ENCODE assay signal across 15 cellular contexts in the genomic region with DNA sequence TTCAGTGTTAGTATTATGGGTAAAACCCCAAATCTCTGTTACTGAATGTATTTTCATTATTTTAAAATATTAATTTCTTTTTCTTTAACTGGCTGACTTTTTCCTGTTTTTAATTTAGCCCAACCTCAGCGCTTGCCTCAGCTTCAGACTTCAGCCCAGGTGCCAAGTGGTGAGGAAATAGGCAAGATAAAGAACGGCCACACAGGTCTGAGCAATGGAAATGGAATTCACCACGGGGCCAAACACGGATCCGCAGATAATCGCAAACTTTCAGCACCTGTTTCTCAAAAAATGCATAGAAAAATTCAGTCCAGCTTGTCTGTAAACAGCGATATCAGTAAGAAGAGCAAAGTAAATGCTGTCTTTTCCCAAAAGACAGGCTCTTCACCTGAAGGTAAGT. TPM values are rescaled to one million over a fixed set of nuclear protein-coding genes. Genes with fewer than 3 reads are reported as not detected.
DNase-seq lines count a peak whose midpoint lies in the region; ATAC-seq and TF ChIP-seq lines count a peak whose summit lies in the region.
"Had no signal": no experiment of that assay in that cellular context is flagged by ENCODE, and none has a peak within 500 bp of the region (broad histone marks: within the 10 kb centered on the region; RNA-seq: fewer than 3 reads in every experiment).

No MANE protein-coding gene starts in this region.

- H3K9me3 ChIP-seq in MG63 (no peaks in the 10 kb centered on the region), fibroblast of lung (ENCODE audit: control insufficient read depth, insufficient read depth, low read depth, low read length) (no peaks in the 10 kb centered on the region), ovary (no peaks in the 10 kb centered on the region), Peyer's patch (no peaks in the 10 kb centered on the region)

- no peaks in the 10 kb centered on the region for H4K20me1 ChIP-seq in fibroblast of lung (ENCODE audit: control insufficient read depth, extremely low read depth, insufficient read depth, low read length)

- no peak for ATAC-seq in GM21528 (IDR thresholded peaks at IDR 0.05; ENCODE audit: low FRiP score, unreplicated experiment)
- no peak for ATAC-seq in activated T-helper 17 cell treated with anti-CD3 and anti-CD28 coated beads, Interleukin-2, amount 50 U/mL, for 72 hours (replicated peaks)

- TF ChIP-seq CTCF in fibroblast of lung (conservative IDR thresholded peaks at IDR 0.05 in 1 of 2, IDR thresholded peaks at IDR 0.05 in 1 of 2; ENCODE audit: low read depth in 1 of 2, low read length in 2 of 2) (no peak), ovary (IDR thresholded peaks at IDR 0.05) (no peak), Peyer's patch (IDR thresholded peaks at IDR 0.05) (no peak)

- TF ChIP-seq EP300 in ovary (IDR thresholded peaks at IDR 0.05) = no peak

- no peaks in the 10 kb centered on the region for H3K27me3 Mint-ChIP-seq in activated T-helper 17 cell treated with anti-CD3 and anti-CD28 coated beads, Interleukin-2, amount 50 U/mL, for 72 hours
- H3K27me3 Mint-ChIP-seq: activated naive CD4-positive, alpha-beta T cell treated with anti-CD3 and anti-CD28 coated beads, Interleukin-2, amount 50 U/mL, for 24 hours; CD4-positive, alpha-beta T cell had no signal

- WGBS in ovary, 3 donors = 17 to 22% (median 18%) methylated on average over 7 of the region's 7 CpGs

- DNase-seq in Daoy (ENCODE audit: low read depth) = peak; percentile 68
- peak; percentile 2 for DNase-seq in MG63
- DNase-seq in fibroblast of lung (ENCODE audit: low read depth in 2 of 2) = peak; percentile 41 to 90
- DNase-seq in ovary = peak in 4 of 5 donors; percentile 16 to 46 (median 44)
- DNase-seq in Peyer's patch = no peak
- DNase-seq in activated CD4-positive, alpha-beta T cell treated with anti-CD3 and anti-CD28 coated beads for 4 hours = no peak
- DNase-seq: activated CD4-positive, alpha-beta T cell treated with anti-CD3 and anti-CD28 coated beads for 1 hour; CD4-positive, alpha-beta T cell; NCI-H1694 treated with DMSO at 0.1 percent for 48 hours; OCI-M1; small intestine; stimulated activated naive CD4-positive, alpha-beta T cell had no signal

- H3K4me1 Mint-ChIP-seq in activated T-helper 17 cell treated with anti-CD3 and anti-CD28 coated beads, Interleukin-2, amount 50 U/mL, for 72 hours = peaks cover 41% of the 10 kb centered on the region

- H3K79me2 ChIP-seq in fibroblast of lung (ENCODE audit: control insufficient read depth, insufficient read depth, low read length) = peaks cover 9% of the 10 kb centered on the region

- H3K9me3 Mint-ChIP-seq in activated T-helper 17 cell treated with anti-CD3 and anti-CD28 coated beads, Interleukin-2, amount 50 U/mL, for 72 hours = no peaks in the 10 kb centered on the region
- H3K9me3 Mint-ChIP-seq: activated naive CD4-positive, alpha-beta T cell treated with anti-CD3 and anti-CD28 coated beads, Interleukin-2, amount 50 U/mL, for 24 hours; CD4-positive, alpha-beta T cell had no signal

- no peak overlapping the region for H3K9ac ChIP-seq in fibroblast of lung (ENCODE audit: insufficient read depth, low read length)

- H2AFZ ChIP-seq in fibroblast of lung (ENCODE audit: low read length) = no peak overlapping the region

- H3K36me3 ChIP-seq in MG63 = no peaks in the 10 kb centered on the region
- H3K36me3 ChIP-seq in fibroblast of lung (ENCODE audit: control insufficient read depth, insufficient read depth, low read length) = peaks cover 2% of the 10 kb centered on the region
- no peaks in the 10 kb centered on the region for H3K36me3 ChIP-seq in ovary
- H3K36me3 ChIP-seq in Peyer's patch = no peaks in the 10 kb centered on the region

- H3K36me3 Mint-ChIP-seq in activated T-helper 17 cell treated with anti-CD3 and anti-CD28 coated beads, Interleukin-2, amount 50 U/mL, for 72 hours (ENCODE audit: low read depth) = peaks cover 17% of the 10 kb centered on the region

- no peak overlapping the region for H3K27ac ChIP-seq in fibroblast of lung (ENCODE audit: insufficient read depth, low read length)
- no peak overlapping the region for H3K27ac ChIP-seq in ovary
- H3K27ac ChIP-seq in Peyer's patch = no peak overlapping the region

- no peak overlapping the region for H3K4me3 ChIP-seq in MG63
- H3K4me3 ChIP-seq in fibroblast of lung (replicated peaks in 1 of 4; ENCODE audit: control extremely low read depth in 1 of 4, insufficient read depth in 1 of 4, low read depth in 3 of 4, low read length in 4 of 4) = no peak overlapping the region
- no peak overlapping the region for H3K4me3 ChIP-seq in ovary
- H3K4me3 ChIP-seq in Peyer's patch = no peak overlapping the region

- H3K4me3 Mint-ChIP-seq in activated T-helper 17 cell treated with anti-CD3 and anti-CD28 coated beads, Interleukin-2, amount 50 U/mL, for 72 hours = no peak overlapping the region
- H3K4me3 Mint-ChIP-seq: activated naive CD4-positive, alpha-beta T cell treated with anti-CD3 and anti-CD28 coated beads, Interleukin-2, amount 50 U/mL, for 24 hours; CD4-positive, alpha-beta T cell had no signal

- H3K27me3 ChIP-seq in MG63 (no peaks in the 10 kb centered on the region), fibroblast of lung (ENCODE audit: control insufficient read depth, insufficient read depth, low read length) (no peaks in the 10 kb centered on the region), ovary (no peaks in the 10 kb centered on the region), Peyer's patch (no peaks in the 10 kb centered on the region)

- no peak overlapping the region for H3K27ac Mint-ChIP-seq in activated T-helper 17 cell treated with anti-CD3 and anti-CD28 coated beads, Interleukin-2, amount 50 U/mL, for 72 hours
- H3K27ac Mint-ChIP-seq: activated naive CD4-positive, alpha-beta T cell treated with anti-CD3 and anti-CD28 coated beads, Interleukin-2, amount 50 U/mL, for 24 hours had no signal

- H3K4me2 ChIP-seq in fibroblast of lung (ENCODE audit: extremely low read depth, insufficient read depth, low read length) = no peak overlapping the region

- intact Hi-C loops in ovary (cut with DNase I) = no loop called here

- no peak for TF ChIP-seq POLR2A in ovary (IDR thresholded peaks at IDR 0.05)
- no peak for TF ChIP-seq POLR2A in Peyer's patch (IDR thresholded peaks at IDR 0.05)

- H3K4me1 ChIP-seq in fibroblast of lung (ENCODE audit: control insufficient read depth, extremely low read depth, insufficient read depth, low read length) (no peaks in the 10 kb centered on the region), ovary (ENCODE audit: insufficient read depth) (no peaks in the 10 kb centered on the region), Peyer's patch (no peaks in the 10 kb centered on the region)

RNA-seq across cellular contexts. Expression of a gene that starts 57.5 kb away (rescaled TPM):
- total RNA-seq in Daoy (2014; rRNA removed; shearing (Covaris generic)) = 45.0 and 45.9 TPM in 2 replicates
- 28.6 and 29.7 TPM in 2 replicates for total RNA-seq in MG63 (2014; rRNA removed; shearing (Covaris generic); ENCODE audit: low replicate concordance)
- total RNA-seq in fibroblast of lung (41.6 and 67.4 TPM in 2 replicates), ovary (10 to 100 TPM; 13.1 to 25.6 (median 17.9) TPM), Peyer's patch (10 to 100 TPM in 2 of 4 donors, 1 to 10 TPM in 2; 4.3 to 36.3 (median 9.0) TPM)
- polyA plus RNA-seq in fibroblast of lung (38.7 and 46.3 TPM in 2 replicates), ovary (10 to 100 TPM; 10.6 to 30.0 TPM)
- 39.1 and 50.9 TPM in 2 replicates for polyA plus RNA-seq in fibroblast of lung (2012)
- polyA minus RNA-seq in fibroblast of lung (ENCODE audit: low replicate concordance) = 3.7 and 23.6 TPM in 2 replicates
- 10 to 100 TPM; 64.1 to 97.3 TPM for total RNA-seq in activated T-helper 17 cell treated with anti-CD3 and anti-CD28 coated beads, Interleukin-2, amount 50 U/mL, for 72 hours

Comparison
In these comparisons a context has a peak if more than half of its experiments do, and no peak if none do; other contexts are left out.
1. DNase-seq: peak in Daoy (single experiment), MG63 (single experiment), fibroblast of lung (2 of 2) and ovary (4 of 5); none in Peyer's patch (0 of 3) and activated CD4-positive, alpha-beta T cell treated with anti-CD3 and anti-CD28 coated beads for 4 hours (0 of 2).